In genomic region chr10:112949875-112950507, GRCh38 we compare ENCODE assay signal across 8 cellular contexts. TPM values are rescaled to one million over a fixed set of nuclear protein-coding genes. Genes with fewer than 3 reads are reported as not detected.
DNase-seq lines count a peak whose midpoint lies in the region; ATAC-seq and TF ChIP-seq lines count a peak whose summit lies in the region.

Gene TCF7L2 (plus strand): TSS chr10:112950247. CDS start chr10:112950757, 510 bp downstream.

- H3K36me3 ChIP-seq in GM06990 (ENCODE audit: control insufficient read depth, insufficient read depth, low read length) (no peaks in the 10 kb centered on the region), HUES6 (ENCODE audit: control insufficient read depth, insufficient read depth, low read length) (no peaks in the 10 kb centered on the region; the same call in 1 of the 2 replicates), endodermal cell (ENCODE audit: control insufficient read depth, insufficient read depth, low read length) (peaks cover 13% of the 10 kb centered on the region), lung (ENCODE audit: control insufficient read depth in 2 of 2, insufficient read depth in 2 of 2, low read length in 2 of 2) (no peaks in the 10 kb centered on the region)

- H3K27me3 ChIP-seq in GM06990 (replicated peaks; ENCODE audit: control insufficient read depth, insufficient read depth, low read length) (peaks cover 4% of the 10 kb centered on the region; the same call in 1 of the 2 replicates), HUES6 (ENCODE audit: control insufficient read depth, insufficient read depth, low read length) (no peaks in the 10 kb centered on the region), endodermal cell (ENCODE audit: control insufficient read depth, insufficient read depth, low read length, poor library complexity, severe bottlenecking) (no peaks in the 10 kb centered on the region), lung (ENCODE audit: control insufficient read depth, insufficient read depth) (no peaks in the 10 kb centered on the region)

- H3K27me3 Mint-ChIP-seq in endodermal cell (ENCODE audit: insufficient read depth) = no peaks in the 10 kb centered on the region

- peak within 1 kb of the TSS; percentile 99 for H3K4me3 Mint-ChIP-seq in endodermal cell

- peaks cover 18% of the 10 kb centered on the region for H3K36me3 Mint-ChIP-seq in endodermal cell (ENCODE audit: low read depth)

- H3K9me3 Mint-ChIP-seq in endodermal cell = no peaks in the 10 kb centered on the region

- peaks cover 36% of the 10 kb centered on the region for H3K4me1 ChIP-seq in HUES6 (ENCODE audit: control insufficient read depth, insufficient read depth, low read length)
- peaks cover 4% of the 10 kb centered on the region for H3K4me1 ChIP-seq in endodermal cell (ENCODE audit: control insufficient read depth, insufficient read depth, low read length)
- peaks cover 3 to 7% of the 10 kb centered on the region in 2 donors for H3K4me1 ChIP-seq in lung (ENCODE audit: control insufficient read depth in 2 of 2, insufficient read depth in 2 of 2, low read length in 2 of 2)

- TF ChIP-seq CTCF in GM06990 (IDR thresholded peaks at IDR 0.05; ENCODE audit: insufficient read depth, low read length, poor library complexity, severe bottlenecking) (no peak), endodermal cell (conservative IDR thresholded peaks at IDR 0.05) (no peak), lung (IDR thresholded peaks at IDR 0.05; ENCODE audit: control extremely low read depth, extremely low read depth) (no peak)

- H3K27ac Mint-ChIP-seq in endodermal cell = peak within 1 kb of the TSS; percentile 98

- H3K9me3 ChIP-seq in HUES6 (ENCODE audit: control insufficient read depth, insufficient read depth, low read depth, low read length) = no peaks in the 10 kb centered on the region
- no peaks in the 10 kb centered on the region for H3K9me3 ChIP-seq in endodermal cell (ENCODE audit: control insufficient read depth, low read length)
- H3K9me3 ChIP-seq in lung (ENCODE audit: control insufficient read depth in 2 of 2, insufficient read depth in 1 of 2, low read length in 1 of 2) = no peaks in the 10 kb centered on the region

- 0% methylated on average over 1 to 36 of the region's 39 CpGs for WGBS in endodermal cell (ENCODE audit: insufficient coverage in 1 of 2, insufficient read length in 1 of 2), 2 experiments
- WGBS in lung, 2 donors = 0 to 1% methylated on average over 30 to 39 of the region's 39 CpGs

- H3K9ac ChIP-seq in HUES6 (ENCODE audit: low read length) (peak within 1 kb of the TSS; percentile 94), endodermal cell (ENCODE audit: extremely low read depth, low read length, poor library complexity, severe bottlenecking) (peak within 1 kb of the TSS; percentile 95)

- H3K27ac ChIP-seq in HUES6 (ENCODE audit: low read depth, low read length) (peak within 1 kb of the TSS; percentile 61), endodermal cell (ENCODE audit: low read depth, low read length) (peak within 1 kb of the TSS; percentile 80), lung (ENCODE audit: low read depth in 1 of 2, low read length in 1 of 2) (peak within 1 kb of the TSS; percentile 91 to 96)

- H3K4me1 Mint-ChIP-seq in endodermal cell = peaks cover 41% of the 10 kb centered on the region

- ATAC-seq in lung (ENCODE audit: insufficient read depth, low FRiP score) = peak; percentile 79

- H3K4me3 ChIP-seq in GM06990 (replicated peaks; ENCODE audit: low read depth, low read length) = peak within 1 kb of the TSS; percentile 51
- peak within 1 kb of the TSS; percentile 74 for H3K4me3 ChIP-seq in HUES6 (ENCODE audit: low read depth, low read length)
- H3K4me3 ChIP-seq in endodermal cell (ENCODE audit: low read length) = peak within 1 kb of the TSS; percentile 96
- peak within 1 kb of the TSS; percentile 88 for H3K4me3 ChIP-seq in lung

- no peak for DNase-seq in GM06990 (ENCODE audit: extremely low read depth, insufficient read length)
- DNase-seq in NOMO-1 treated with DMSO at 0.1 percent for 48 hours (lab: John Stamatoyannopoulos, UW; ENCODE audit: unreplicated experiment) = peak; percentile 95
- DNase-seq in activated CD8-positive, alpha-beta memory T cell treated with anti-CD3 and anti-CD28 coated beads, Interleukin-2, amount 50 U/mL, for 4 hours = peak; percentile 66
- DNase-seq in endodermal cell = peak; percentile 99
- peak; percentile 94 for DNase-seq in lung (ENCODE audit: low spot score)
- DNase-seq in stimulated activated CD8-positive, alpha-beta memory T cell treated with anti-CD3 and anti-CD28 coated beads, Interleukin-12 subunit alpha, Interleukin-12 subunit beta, amount 100 ng/mL, for 4 hours (ENCODE audit: low read depth) = peak; percentile 45
- DNase-seq in GM19238 (ENCODE audit: insufficient read length, low spot score) = no peak

RNA-seq across cellular contexts. Expression of gene TCF7L2, which starts in this region (rescaled TPM):
- 100 to 1,000 TPM in 1 of 2 donors, 10 to 100 TPM in 1; 73.2 to 105 TPM for total RNA-seq in endodermal cell
- polyA plus RNA-seq in endodermal cell (2013, experiment 1 of 2) = 29.9 TPM
- polyA plus RNA-seq in endodermal cell (2013, experiment 2 of 2) = 29.0 TPM
- total RNA-seq in lung = 10 to 100 TPM; 30.0 to 32.3 TPM
- 10 to 100 TPM in 1 of 2 donors, 1 to 10 TPM in 1; 9.1 to 12.7 TPM for polyA plus RNA-seq in lung

Comparison
In these comparisons a context has a peak if more than half of its experiments do, and no peak if none do; other contexts are left out.
1. DNase-seq: peak in NOMO-1 treated with DMSO at 0.1 percent for 48 hours (single experiment), activated CD8-positive, alpha-beta memory T cell treated with anti-CD3 and anti-CD28 coated beads, Interleukin-2, amount 50 U/mL, for 4 hours (single experiment), endodermal cell (single experiment), lung (single experiment) and stimulated activated CD8-positive, alpha-beta memory T cell treated with anti-CD3 and anti-CD28 coated beads, Interleukin-12 subunit alpha, Interleukin-12 subunit beta, amount 100 ng/mL, for 4 hours (single experiment); none in GM06990 (single experiment) and GM19238 (single experiment).
2. Peak in every context shown above with its lines, with median percentiles within 50 percentile points of each other: H3K4me3 ChIP-seq and H3K27ac ChIP-seq.